Comparison of ENCODE assay signal across 8 cellular contexts in genomic region chr1:45583264-45583665, GRCh38. TPM values are rescaled to one million over a fixed set of nuclear protein-coding genes. Genes with fewer than 3 reads are reported as not detected.
DNase-seq lines count a peak whose midpoint lies in the region; ATAC-seq and TF ChIP-seq lines count a peak whose summit lies in the region.

No MANE protein-coding gene starts in this region.

- H2AFZ ChIP-seq in SK-N-SH (ENCODE audit: low read depth): peak overlapping the region; percentile 100
- peak overlapping the region; percentile 100 for H2AFZ ChIP-seq in osteoblast (ENCODE audit: low read length)

- H3F3A ChIP-seq in SK-N-SH (replicated peaks; ENCODE audit: insufficient read depth): peaks cover 8% of the 10 kb centered on the region

- H3K4me3 Mint-ChIP-seq in activated naive CD8-positive, alpha-beta T cell treated with anti-CD3 and anti-CD28 coated beads for 36 hours: peak overlapping the region; percentile 99

- POLR2A ChIA-PET in SK-N-SH (lab: Yijun Ruan, JAX): interaction anchor here (0.6 to 4.7 kb wide), 7 partner anchors 10 to 103 kb away, joined by 3 to 32 read pairs (median 3); partner anchors contain the start of genes AKR1A1, GPBP1L1 and PRDX1

- H3K9me2 ChIP-seq in SK-N-SH: no peaks in the 10 kb centered on the region

- no peaks in the 10 kb centered on the region for H3K9me3 Mint-ChIP-seq in activated naive CD8-positive, alpha-beta T cell treated with anti-CD3 and anti-CD28 coated beads for 36 hours

- CTCF ChIA-PET in SK-N-SH (lab: Yijun Ruan, JAX): interaction anchor here (1.7 to 6.5 kb wide), 2 partner anchors 13 to 71 kb away, joined by 7 to 55 read pairs; no protein-coding TSS in a partner anchor

- no peaks in the 10 kb centered on the region for H3K9me3 ChIP-seq in SK-N-SH
- H3K9me3 ChIP-seq in osteoblast (ENCODE audit: low read depth, low read length): no peaks in the 10 kb centered on the region
- no peaks in the 10 kb centered on the region for H3K9me3 ChIP-seq in thymus (ENCODE audit: control insufficient read depth)

- H3K36me3 ChIP-seq in SK-N-SH (replicated peaks in 1 of 2; ENCODE audit: control insufficient read depth in 1 of 2, insufficient read depth in 2 of 2, low read length in 1 of 2): no peaks in the 10 kb centered on the region
- no peaks in the 10 kb centered on the region for H3K36me3 ChIP-seq in osteoblast (ENCODE audit: insufficient read depth, low read length)
- peaks cover 3% of the 10 kb centered on the region for H3K36me3 ChIP-seq in thymus (ENCODE audit: control insufficient read depth, insufficient read depth)

- peak overlapping the region; percentile 96 for H3K4me2 ChIP-seq in SK-N-SH
- H3K4me2 ChIP-seq in osteoblast (ENCODE audit: insufficient read depth, low read length): peak overlapping the region; percentile 100

- H3K27me3 Mint-ChIP-seq in activated naive CD8-positive, alpha-beta T cell treated with anti-CD3 and anti-CD28 coated beads for 36 hours: no peaks in the 10 kb centered on the region

- peaks cover 35% of the 10 kb centered on the region for H4K20me1 ChIP-seq in SK-N-SH (ENCODE audit: insufficient read depth)
- peaks cover 12% of the 10 kb centered on the region for H4K20me1 ChIP-seq in osteoblast (ENCODE audit: insufficient read depth, low read length)

- no peak for TF ChIP-seq EP300 in SK-N-SH (IDR thresholded peaks at IDR 0.05; ENCODE audit: borderline replicate concordance in 1 of 2, low read depth in 1 of 2, low read length in 1 of 2)

- peak overlapping the region; percentile 89 for H3K4me3 ChIP-seq in NB4 (ENCODE audit: low read depth, low read length)
- H3K4me3 ChIP-seq in SK-N-SH (ENCODE audit: low read depth in 2 of 2, low read length in 1 of 2): peak overlapping the region; percentile 76 to 97
- H3K4me3 ChIP-seq in osteoblast (ENCODE audit: insufficient read depth, low read length): peak overlapping the region; percentile 100
- H3K4me3 ChIP-seq in thymus (ENCODE audit: low read length): peak overlapping the region; percentile 55

- H3K36me3 Mint-ChIP-seq in activated naive CD8-positive, alpha-beta T cell treated with anti-CD3 and anti-CD28 coated beads for 36 hours: peaks cover 25% of the 10 kb centered on the region

- no peak for TF ChIP-seq POLR2A in NB4 (IDR thresholded peaks at IDR 0.05; ENCODE audit: extremely low read depth, insufficient read length)

- peaks cover 23% of the 10 kb centered on the region for H3K4me1 Mint-ChIP-seq in activated naive CD8-positive, alpha-beta T cell treated with anti-CD3 and anti-CD28 coated beads for 36 hours

- H3K27ac Mint-ChIP-seq in activated naive CD8-positive, alpha-beta T cell treated with anti-CD3 and anti-CD28 coated beads for 36 hours: peak overlapping the region; percentile 100

- no peak for TF ChIP-seq RAD21 in SK-N-SH (IDR thresholded peaks at IDR 0.05; ENCODE audit: low read length)

- DNase-seq in GM03348 (ENCODE audit: low spot score) (peak; percentile 99), NB4 (ENCODE audit: low read depth) (peak; percentile 97), SK-N-SH (peak; percentile 95), head of caudate nucleus (peak; percentile 84 to 99 (median 97)), osteoblast (ENCODE audit: insufficient read length, low spot score, missing footprints) (peak; percentile 99)
- DNase-seq in activated naive CD8-positive, alpha-beta T cell treated with anti-CD3 and anti-CD28 coated beads for 36 hours: peak; percentile 95

- TF ChIP-seq CTCF in NB4 (IDR thresholded peaks at IDR 0.05; ENCODE audit: low read depth, low read length): no peak
- TF ChIP-seq CTCF in SK-N-SH (IDR thresholded peaks at IDR 0.05): no peak
- no peak for TF ChIP-seq CTCF in osteoblast (IDR thresholded peaks at IDR 0.05; ENCODE audit: extremely low read depth, low read depth, low read length)

- peak overlapping the region; percentile 96 for H3K9ac ChIP-seq in SK-N-SH

- H3K79me2 ChIP-seq in SK-N-SH (ENCODE audit: insufficient read depth): peaks cover 41% of the 10 kb centered on the region
- peaks cover 36% of the 10 kb centered on the region for H3K79me2 ChIP-seq in osteoblast (ENCODE audit: insufficient read depth, low read length)

- H3K4me1 ChIP-seq in SK-N-SH (ENCODE audit: control insufficient read depth in 1 of 2, insufficient read depth in 2 of 2, low read depth in 1 of 2, low read length in 1 of 2): peaks cover 5 to 9% of the 10 kb centered on the region in 2 experiments; a peak in 3 of 4 replicates
- peaks cover 16% of the 10 kb centered on the region for H3K4me1 ChIP-seq in osteoblast (ENCODE audit: insufficient read depth, low read length)
- H3K4me1 ChIP-seq in thymus (ENCODE audit: control insufficient read depth, insufficient read depth, low read length): peaks cover 12% of the 10 kb centered on the region

- intact Hi-C loops in head of caudate nucleus (cut with DNase I): loop anchor here (5.0 kb wide), 1 partner anchor 104 kb away; the partner anchor contains the start of genes GPBP1L1 and TMEM69

- ATAC-seq in HG02571 (IDR thresholded peaks at IDR 0.05; ENCODE audit: unreplicated experiment): peak; percentile 68

- peak overlapping the region; percentile 62 to 90 for H3K27ac ChIP-seq in SK-N-SH (ENCODE audit: low read depth in 2 of 2, low read length in 1 of 2)
- peak overlapping the region; percentile 91 for H3K27ac ChIP-seq in osteoblast (ENCODE audit: low read depth, low read length)
- peak overlapping the region; percentile 98 for H3K27ac ChIP-seq in thymus (ENCODE audit: low read depth)

- 0% methylated on average over 9 of the region's 19 CpGs for WGBS in SK-N-SH (ENCODE audit: low lambda C conversion rate)
- WGBS in thymus: under 1% methylated on average over 19 of the region's 19 CpGs

- no peaks in the 10 kb centered on the region for H3K27me3 ChIP-seq in SK-N-SH (ENCODE audit: insufficient read depth)
- H3K27me3 ChIP-seq in osteoblast (ENCODE audit: insufficient read depth, low read length): no peaks in the 10 kb centered on the region
- H3K27me3 ChIP-seq in thymus (ENCODE audit: control insufficient read depth, insufficient read depth): no peaks in the 10 kb centered on the region

TF ChIP-seq in SK-N-SH, 30 proteins besides CTCF, POLR2A, EP300 and RAD21 (continues in another document):
- TF ChIP-seq YY1 (IDR thresholded peaks at IDR 0.05; ENCODE audit: low read depth): no peak
- 0 out of 2 replicates have a peak, but pooled peaks have one; percentile 20 for TF ChIP-seq IRF3 (IDR thresholded peaks at IDR 0.05; ENCODE audit: low read depth, low read length)
- no peak; the same call in 1 of the 2 replicates for TF ChIP-seq MXI1 (IDR thresholded peaks at IDR 0.05; ENCODE audit: low read depth, low read length)
- no peak for TF ChIP-seq GATA2 (CRISPR knock-in tag; IDR thresholded peaks at IDR 0.05)
- TF ChIP-seq POLR2AphosphoS5 (IDR thresholded peaks at IDR 0.05; ENCODE audit: low read depth, low read length): no peak
- peak; percentile 99 for TF ChIP-seq RFX5 (IDR thresholded peaks at IDR 0.05; ENCODE audit: low read length)
- TF ChIP-seq JUND (IDR thresholded peaks at IDR 0.05): no peak
- TF ChIP-seq FOSL2 (IDR thresholded peaks at IDR 0.05; ENCODE audit: borderline replicate concordance, low read depth): no peak
- no peak for TF ChIP-seq SIN3A (IDR thresholded peaks at IDR 0.05; ENCODE audit: borderline replicate concordance, low read depth, low read length)
- TF ChIP-seq, protein P1, sequence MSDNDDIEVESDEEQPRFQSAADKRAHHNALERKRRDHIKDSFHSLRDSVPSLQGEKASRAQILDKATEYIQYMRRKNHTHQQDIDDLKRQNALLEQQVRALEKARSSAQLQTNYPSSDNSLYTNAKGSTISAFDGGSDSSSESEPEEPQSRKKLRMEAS (IDR thresholded peaks at IDR 0.05; ENCODE audit: low read depth): no peak
- no peak for TF ChIP-seq TCF12 (IDR thresholded peaks at IDR 0.05)

RNA-seq across cellular contexts. Expression of gene NASP, which starts 0.6 kb away (rescaled TPM):
- 152 and 153 TPM in 2 replicates for polyA plus RNA-seq in SK-N-SH (2012; rRNA removed)
- polyA plus RNA-seq in SK-N-SH (2012; cell fraction: cytosol; rRNA removed): 147 and 148 TPM in 2 replicates
- polyA plus RNA-seq in SK-N-SH (2012; cell fraction: nucleus; rRNA removed): 145 and 158 TPM in 2 replicates
- 100 to 1,000 TPM; 274 to 278 TPM for total RNA-seq in activated naive CD8-positive, alpha-beta T cell treated with anti-CD3 and anti-CD28 coated beads for 36 hours
- 25.9 and 27.5 TPM in 2 replicates for total RNA-seq in osteoblast
- polyA plus RNA-seq in thymus: 170 TPM

RNA-seq across cellular contexts. Expression of gene AKR1A1, which starts 32.6 kb away (rescaled TPM):
- polyA plus RNA-seq in SK-N-SH (2012; rRNA removed) (156 and 185 TPM in 2 replicates), thymus (130 TPM)
- 111 and 140 TPM in 2 replicates for polyA plus RNA-seq in SK-N-SH (2012; cell fraction: cytosol; rRNA removed)
- 215 and 220 TPM in 2 replicates for polyA plus RNA-seq in SK-N-SH (2012; cell fraction: nucleus; rRNA removed)
- total RNA-seq in activated naive CD8-positive, alpha-beta T cell treated with anti-CD3 and anti-CD28 coated beads for 36 hours: 100 to 1,000 TPM; 181 to 203 TPM
- 129 and 136 TPM in 2 replicates for total RNA-seq in osteoblast

RNA-seq across cellular contexts. Expression of gene CCDC17, which starts 40.6 kb away (rescaled TPM):
- polyA plus RNA-seq in SK-N-SH (2012; rRNA removed): 0.31 and 0.41 TPM in 2 replicates
- 0.04 and 0.08 TPM in 2 replicates for polyA plus RNA-seq in SK-N-SH (2012; cell fraction: cytosol; rRNA removed)
- 4.5 and 6.3 TPM in 2 replicates for polyA plus RNA-seq in SK-N-SH (2012; cell fraction: nucleus; rRNA removed)
- total RNA-seq in activated naive CD8-positive, alpha-beta T cell treated with anti-CD3 and anti-CD28 coated beads for 36 hours: 1 to 10 TPM; 1.1 to 1.2 TPM
- 0.72 and 1.5 TPM in 2 replicates for total RNA-seq in osteoblast
- polyA plus RNA-seq in thymus: 3.4 TPM

Comparison
In these comparisons a context has a peak if more than half of its experiments do, and no peak if none do; other contexts are left out.
1. Peak in every context shown above with its lines: DNase-seq, ATAC-seq, H3K4me3 ChIP-seq and H3K27ac ChIP-seq.